In the genomic region with DNA sequence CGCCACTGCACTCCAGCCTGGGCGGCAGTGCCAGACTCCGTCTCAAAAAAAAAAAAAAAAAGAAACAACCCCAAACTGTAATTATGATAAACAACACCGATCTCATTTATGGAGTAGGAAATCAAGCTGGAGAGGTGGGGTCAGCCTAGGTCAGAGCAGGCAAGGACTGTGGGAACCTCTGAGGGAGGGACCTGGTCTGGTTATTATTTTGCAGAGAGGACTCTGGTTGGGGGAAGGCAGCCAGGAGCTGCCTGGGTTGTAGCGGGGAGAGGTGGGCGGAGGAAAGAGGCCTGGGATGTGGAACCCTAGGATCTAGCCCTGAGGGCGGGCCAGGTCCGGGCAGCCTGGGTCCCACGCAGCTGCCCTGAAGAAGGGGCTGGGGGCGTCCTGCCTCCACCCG, we compare ENCODE assay signal across 8 cellular contexts. TPM values are rescaled to one million over a fixed set of nuclear protein-coding genes. Genes with fewer than 3 reads are reported as not detected.
A peak's percentile ranks its signal among the peaks of the same experiment; 100 is the strongest.
DNase-seq lines count a peak whose midpoint lies in the region; ATAC-seq and TF ChIP-seq lines count a peak whose summit lies in the region.

No MANE protein-coding gene starts in this region.

- peak overlapping the region; percentile 61 for H3K4me3 Mint-ChIP-seq in activated CD4-positive, alpha-beta T cell treated with anti-CD3 and anti-CD28 coated beads, Interleukin-2, amount 10 ng/mL, durations not matched to agents 7 days and 5 days
- peak overlapping the region; percentile 81 for H3K4me3 Mint-ChIP-seq in activated naive CD8-positive, alpha-beta T cell
- H3K4me3 Mint-ChIP-seq in stimulated activated effector memory CD8-positive, alpha-beta T cell treated with anti-CD3 and anti-CD28 coated beads, Interleukin-12 subunit alpha, Interleukin-12 subunit beta, amount 100 ng/mL, for 72 hours: peak overlapping the region; percentile 55

- DNase-seq in activated CD4-positive, alpha-beta T cell treated with anti-CD3 and anti-CD28 coated beads, Interleukin-2, amount 10 ng/mL, durations not matched to agents 7 days and 5 days: no peak
- DNase-seq in activated CD4-positive, alpha-beta T cell treated with anti-CD3 and anti-CD28 coated beads for 4 hours: no peak
- DNase-seq in LNCaP clone FGC (ENCODE audit: low read depth) (no peak), NCI-H524 (lab: John Stamatoyannopoulos, UW) (no peak)
- DNase-seq in stimulated activated effector memory CD8-positive, alpha-beta T cell treated with anti-CD3 and anti-CD28 coated beads, Interleukin-12 subunit alpha, Interleukin-12 subunit beta, amount 100 ng/mL, for 72 hours (ENCODE audit: low spot score in 2 of 2): no peak
- DNase-seq in activated CD8-positive, alpha-beta memory T cell treated with anti-CD3 and anti-CD28 coated beads, Interleukin-2, amount 50 U/mL, for 4 hours: no peak

- peak overlapping the region; percentile 33 for H3K27ac Mint-ChIP-seq in activated CD4-positive, alpha-beta T cell treated with anti-CD3 and anti-CD28 coated beads, Interleukin-2, amount 10 ng/mL, durations not matched to agents 7 days and 5 days
- no peak overlapping the region for H3K27ac Mint-ChIP-seq in activated naive CD8-positive, alpha-beta T cell
- no peak overlapping the region for H3K27ac Mint-ChIP-seq in stimulated activated effector memory CD8-positive, alpha-beta T cell treated with anti-CD3 and anti-CD28 coated beads, Interleukin-12 subunit alpha, Interleukin-12 subunit beta, amount 100 ng/mL, for 72 hours

- H3K9ac ChIP-seq in iPS-15b (ENCODE audit: low read depth, low read length): no peak overlapping the region

- CTCF ChIA-PET in activated CD4-positive, alpha-beta T cell treated with anti-CD3 and anti-CD28 coated beads, Interleukin-2, amount 10 ng/mL, durations not matched to agents 7 days and 5 days (lab: Charles Lee): interaction anchor here (0.6 to 2.2 kb wide), 10 partner anchors 9 to 369 kb away, joined by 3 to 7 read pairs (median 3); a partner anchor contains a TSS

- no peak for TF ChIP-seq CTCF in LNCaP clone FGC (IDR thresholded peaks at IDR 0.05; ENCODE audit: control insufficient read depth, extremely low read depth, insufficient read depth)

- no peaks in the 10 kb centered on the region for H3K4me1 ChIP-seq in iPS-15b (ENCODE audit: control insufficient read depth, insufficient read depth, low read length)

- H3K9me3 ChIP-seq in iPS-15b (ENCODE audit: control insufficient read depth, insufficient read depth, low read length): no peaks in the 10 kb centered on the region

- H3K4me3 ChIP-seq in LNCaP clone FGC (ENCODE audit: low read depth, low read length): peak overlapping the region; percentile 17
- H3K4me3 ChIP-seq in iPS-15b (ENCODE audit: low read depth, low read length): peak overlapping the region; percentile 39

- H3K36me3 ChIP-seq in iPS-15b (ENCODE audit: control insufficient read depth, insufficient read depth, low read length): no peaks in the 10 kb centered on the region

- peaks cover 7% of the 10 kb centered on the region for H3K27me3 Mint-ChIP-seq in activated CD4-positive, alpha-beta T cell treated with anti-CD3 and anti-CD28 coated beads, Interleukin-2, amount 10 ng/mL, durations not matched to agents 7 days and 5 days
- H3K27me3 Mint-ChIP-seq in activated naive CD8-positive, alpha-beta T cell: no peaks in the 10 kb centered on the region

- H3K27me3 ChIP-seq in iPS-15b (ENCODE audit: control insufficient read depth, insufficient read depth, low read length): peaks cover 25% of the 10 kb centered on the region

- H3K4me1 Mint-ChIP-seq in activated CD4-positive, alpha-beta T cell treated with anti-CD3 and anti-CD28 coated beads, Interleukin-2, amount 10 ng/mL, durations not matched to agents 7 days and 5 days: peaks cover 4% of the 10 kb centered on the region
- peaks cover 2% of the 10 kb centered on the region for H3K4me1 Mint-ChIP-seq in activated naive CD8-positive, alpha-beta T cell (ENCODE audit: low read depth)
- no peaks in the 10 kb centered on the region for H3K4me1 Mint-ChIP-seq in stimulated activated effector memory CD8-positive, alpha-beta T cell treated with anti-CD3 and anti-CD28 coated beads, Interleukin-12 subunit alpha, Interleukin-12 subunit beta, amount 100 ng/mL, for 72 hours

- POLR2A ChIA-PET in activated CD4-positive, alpha-beta T cell treated with anti-CD3 and anti-CD28 coated beads, Interleukin-2, amount 10 ng/mL, durations not matched to agents 7 days and 5 days (lab: Charles Lee): no interaction called here

- H3K36me3 Mint-ChIP-seq in activated CD4-positive, alpha-beta T cell treated with anti-CD3 and anti-CD28 coated beads, Interleukin-2, amount 10 ng/mL, durations not matched to agents 7 days and 5 days (ENCODE audit: low read depth): no peaks in the 10 kb centered on the region
- H3K36me3 Mint-ChIP-seq in activated naive CD8-positive, alpha-beta T cell: no peaks in the 10 kb centered on the region
- H3K36me3 Mint-ChIP-seq in stimulated activated effector memory CD8-positive, alpha-beta T cell treated with anti-CD3 and anti-CD28 coated beads, Interleukin-12 subunit alpha, Interleukin-12 subunit beta, amount 100 ng/mL, for 72 hours: no peaks in the 10 kb centered on the region

- ATAC-seq in stimulated activated effector memory CD8-positive, alpha-beta T cell treated with anti-CD3 and anti-CD28 coated beads, Interleukin-12 subunit alpha, Interleukin-12 subunit beta, amount 100 ng/mL, for 72 hours: peak; percentile 25

- H3K9me3 Mint-ChIP-seq in activated CD4-positive, alpha-beta T cell treated with anti-CD3 and anti-CD28 coated beads, Interleukin-2, amount 10 ng/mL, durations not matched to agents 7 days and 5 days: no peaks in the 10 kb centered on the region
- no peaks in the 10 kb centered on the region for H3K9me3 Mint-ChIP-seq in activated naive CD8-positive, alpha-beta T cell (ENCODE audit: low read depth)
- H3K9me3 Mint-ChIP-seq in stimulated activated effector memory CD8-positive, alpha-beta T cell treated with anti-CD3 and anti-CD28 coated beads, Interleukin-12 subunit alpha, Interleukin-12 subunit beta, amount 100 ng/mL, for 72 hours: no peaks in the 10 kb centered on the region

RNA-seq across cellular contexts. Expression of a gene that starts 10.9 kb away (rescaled TPM):
- total RNA-seq in activated CD4-positive, alpha-beta T cell treated with anti-CD3 and anti-CD28 coated beads, Interleukin-2, amount 10 ng/mL, durations not matched to agents 7 days and 5 days: not detected

RNA-seq across cellular contexts. Expression of a gene that starts 13.9 kb away (rescaled TPM):
- total RNA-seq in activated CD4-positive, alpha-beta T cell treated with anti-CD3 and anti-CD28 coated beads, Interleukin-2, amount 10 ng/mL, durations not matched to agents 7 days and 5 days: 10 to 100 TPM; 12.8 to 13.6 TPM

RNA-seq across cellular contexts. Expression of a gene that starts 25.4 kb away (rescaled TPM):
- total RNA-seq in activated CD4-positive, alpha-beta T cell treated with anti-CD3 and anti-CD28 coated beads, Interleukin-2, amount 10 ng/mL, durations not matched to agents 7 days and 5 days: not detected

RNA-seq across cellular contexts. Expression of a gene that starts 30.2 kb away (rescaled TPM):
- 100 to 1,000 TPM; 103 to 125 TPM for total RNA-seq in activated CD4-positive, alpha-beta T cell treated with anti-CD3 and anti-CD28 coated beads, Interleukin-2, amount 10 ng/mL, durations not matched to agents 7 days and 5 days

RNA-seq across cellular contexts. Expression of a gene that starts 35.5 kb away (rescaled TPM):
- total RNA-seq in activated CD4-positive, alpha-beta T cell treated with anti-CD3 and anti-CD28 coated beads, Interleukin-2, amount 10 ng/mL, durations not matched to agents 7 days and 5 days: 1,000 to 10,000 TPM; 2,564 to 2,882 TPM
